In genomic region chr13:86080340-86080995, GRCh38 we compare ENCODE assay signal across 27 cellular contexts.
A peak's percentile ranks its signal among the peaks of the same experiment; 100 is the strongest.
DNase-seq lines count a peak whose midpoint lies in the region; TF ChIP-seq lines count a peak whose summit lies in the region.
"Had no signal": no experiment of that assay in that cellular context is flagged by ENCODE, and none has a peak within 500 bp of the region (broad histone marks: within the 10 kb centered on the region; RNA-seq: fewer than 3 reads in every experiment).

No MANE protein-coding gene starts in this region.

- no peaks in the 10 kb centered on the region for H3K27me3 Mint-ChIP-seq in MCF 10A (ENCODE audit: insufficient read depth, unreplicated experiment)
- no peaks in the 10 kb centered on the region for H3K27me3 Mint-ChIP-seq in activated T-cell treated with anti-CD3 and anti-CD28 coated beads, Interleukin-2, amount 50 U/mL, for 24 hours
- H3K27me3 Mint-ChIP-seq: CD4-positive, alpha-beta T cell had no signal

- H3K4me3 ChIP-seq in mammary epithelial cell (replicated peaks in 1 of 3; ENCODE audit: insufficient read depth in 1 of 3, low read depth in 2 of 3, low read length in 3 of 3), result no peak overlapping the region
- H3K4me3 ChIP-seq in astrocyte of the spinal cord (ENCODE audit: low read depth, low read length), result no peak overlapping the region
- H3K4me3 ChIP-seq in fibroblast of lung (replicated peaks in 1 of 4; ENCODE audit: control extremely low read depth in 1 of 4, insufficient read depth in 1 of 4, low read depth in 3 of 4, low read length in 4 of 4), result no peak overlapping the region
- H3K4me3 ChIP-seq: BLaER1 treated with 17β-estradiol and CSF1 and Interleukin-3, amounts not matched to agents 10 nM and 100 nM; GM23338; PC-9 had no signal

- BruUV-seq in MCF 10A (replicated peaks; lab: Mats Ljungman, UMichigan) (no TSS peak), mammary epithelial cell (replicated peaks; lab: Mats Ljungman, UMichigan) (no TSS peak)

- H3K9me3 ChIP-seq in mammary epithelial cell (replicated peaks; ENCODE audit: insufficient read depth, low read length), result no peaks in the 10 kb centered on the region
- no peaks in the 10 kb centered on the region for H3K9me3 ChIP-seq in fibroblast of lung (ENCODE audit: control insufficient read depth, insufficient read depth, low read depth, low read length)
- H3K9me3 ChIP-seq: BLaER1 treated with 17β-estradiol and CSF1 and Interleukin-3, amounts not matched to agents 10 nM and 100 nM had no signal

- POLR2A ChIA-PET in MCF 10A (lab: Yijun Ruan, JAX), result no interaction called here

- dilution Hi-C loops in mammary epithelial cell (cut with HindIII; ENCODE audit: low sequenced_read_pairs), result no loop called here

- H4K20me1 ChIP-seq in mammary epithelial cell (ENCODE audit: insufficient read depth, low read length) (no peaks in the 10 kb centered on the region), fibroblast of lung (ENCODE audit: control insufficient read depth, extremely low read depth, insufficient read depth, low read length) (no peaks in the 10 kb centered on the region)
- H4K20me1 ChIP-seq: BLaER1 treated with 17β-estradiol and CSF1 and Interleukin-3, amounts not matched to agents 10 nM and 100 nM had no signal

- H2AFZ ChIP-seq in mammary epithelial cell (ENCODE audit: low read depth, low read length) (no peak overlapping the region), fibroblast of lung (ENCODE audit: low read length) (no peak overlapping the region)
- H2AFZ ChIP-seq: GM23338, PC-9 had no signal

- no peak overlapping the region for H3K27ac Mint-ChIP-seq in MCF 10A (ENCODE audit: low read depth, unreplicated experiment)
- no peak overlapping the region for H3K27ac Mint-ChIP-seq in activated T-cell treated with anti-CD3 and anti-CD28 coated beads, Interleukin-2, amount 50 U/mL, for 24 hours
- H3K27ac Mint-ChIP-seq: CD4-positive, alpha-beta T cell; GM23338; H9; HFFc6 had no signal

- in situ Hi-C loops in mammary epithelial cell (cut with MboI; ENCODE audit: low sequenced_read_pairs in 2 of 2), result no loop called here
- in situ Hi-C loops in astrocyte of the spinal cord (cut with HindIII; ENCODE audit: low sequenced_read_pairs), result no loop called here

- H3K27ac ChIP-seq in mammary epithelial cell (ENCODE audit: insufficient read depth, low read depth, low read length) (no peak overlapping the region), fibroblast of lung (ENCODE audit: insufficient read depth, low read length) (no peak overlapping the region)
- H3K27ac ChIP-seq: BLaER1 treated with 17β-estradiol and CSF1 and Interleukin-3, amounts not matched to agents 10 nM and 100 nM; PC-9 had no signal

- peaks cover 6% of the 10 kb centered on the region for H3K4me1 Mint-ChIP-seq in MCF 10A (ENCODE audit: insufficient read depth, unreplicated experiment)
- H3K4me1 Mint-ChIP-seq in activated T-cell treated with anti-CD3 and anti-CD28 coated beads, Interleukin-2, amount 50 U/mL, for 24 hours (ENCODE audit: low read depth), result no peaks in the 10 kb centered on the region
- H3K4me1 Mint-ChIP-seq: GM23338, H9 had no signal

- WGBS in mammary epithelial cell (ENCODE audit: low coverage, missing lambda C conversion rate), result 44% methylated on average over 2 of the region's 2 CpGs

- CTCF ChIA-PET in MCF 10A (lab: Yijun Ruan, JAX), result no interaction called here
- CTCF ChIA-PET in mammary epithelial cell (lab: Charles Lee; ENCODE audit: low non-redundant PET), result no interaction called here

- no peak overlapping the region for H3K4me3 Mint-ChIP-seq in MCF 10A (ENCODE audit: unreplicated experiment)
- no peak overlapping the region for H3K4me3 Mint-ChIP-seq in activated T-cell treated with anti-CD3 and anti-CD28 coated beads, Interleukin-2, amount 50 U/mL, for 24 hours
- H3K4me3 Mint-ChIP-seq: CD4-positive, alpha-beta T cell; GM23338; H9; HFFc6 had no signal

- H3K36me3 ChIP-seq in mammary epithelial cell (ENCODE audit: insufficient read depth, low read length) (no peaks in the 10 kb centered on the region), fibroblast of lung (ENCODE audit: control insufficient read depth, insufficient read depth, low read length) (no peaks in the 10 kb centered on the region)
- H3K36me3 ChIP-seq: BLaER1 treated with 17β-estradiol and CSF1 and Interleukin-3, amounts not matched to agents 10 nM and 100 nM had no signal

- H3K9ac ChIP-seq in mammary epithelial cell (ENCODE audit: insufficient read depth, low read length) (no peak overlapping the region), fibroblast of lung (ENCODE audit: insufficient read depth, low read length) (no peak overlapping the region)
- H3K9ac ChIP-seq: BLaER1 treated with 17β-estradiol and CSF1 and Interleukin-3, amounts not matched to agents 10 nM and 100 nM had no signal

- DNase-seq in MCF 10A (ENCODE audit: unreplicated experiment) (peak; percentile 55), mammary epithelial cell (no peak), astrocyte of the spinal cord (ENCODE audit: low read depth, low spot score) (peak; percentile 57), fibroblast of lung (ENCODE audit: low read depth in 2 of 2) (peak; percentile 8 to 71), D341Med (ENCODE audit: low spot score) (no peak), RPMI8226 (no peak)
- no peak for DNase-seq in stimulated activated CD4-positive, alpha-beta T cell treated with anti-CD3 and anti-CD28 coated beads, Interleukin-4, amount 100 ng/mL, for 24 hours
- no peak for DNase-seq in activated T-cell treated with anti-CD3 and anti-CD28 coated beads, Interleukin-2, amount 50 U/mL, for 24 hours
- DNase-seq: AML-193; CD4-positive, alpha-beta T cell; COR-L47; DMS79 treated with DMSO at 0.1 percent for 48 hours; H9; HFFc6; KBM-7; NCI-H1048; NCI-H1417; NCI-H1694; NCI-H2029 treated with DMSO at 0.1 percent for 48 hours; NCI-H446 treated with DMSO at 0.1 percent for 48 hours; NCI-H526; NCI-H82; NK-92 treated with Interleukin-12 subunit alpha and Interleukin-12 subunit beta, amount 100 ng/mL, for 24 hours; PC-9; Right ventricle myocardium superior had no signal

- H3K36me3 Mint-ChIP-seq in MCF 10A (ENCODE audit: insufficient read depth, unreplicated experiment), result peaks cover 7% of the 10 kb centered on the region
- no peaks in the 10 kb centered on the region for H3K36me3 Mint-ChIP-seq in activated T-cell treated with anti-CD3 and anti-CD28 coated beads, Interleukin-2, amount 50 U/mL, for 24 hours (ENCODE audit: low read depth)

- no peaks in the 10 kb centered on the region for H3K79me2 ChIP-seq in mammary epithelial cell (ENCODE audit: insufficient read depth, low read length)
- H3K79me2 ChIP-seq in fibroblast of lung (ENCODE audit: control insufficient read depth, insufficient read depth, low read length), result no peaks in the 10 kb centered on the region

- H3K27me3 ChIP-seq in mammary epithelial cell (ENCODE audit: insufficient read depth, low read length), result no peaks in the 10 kb centered on the region
- no peaks in the 10 kb centered on the region for H3K27me3 ChIP-seq in fibroblast of lung (ENCODE audit: control insufficient read depth, insufficient read depth, low read length)
- H3K27me3 ChIP-seq: BLaER1 treated with 17β-estradiol and CSF1 and Interleukin-3, amounts not matched to agents 10 nM and 100 nM had no signal

- TF ChIP-seq CTCF in MCF 10A (IDR thresholded peaks at IDR 0.05; ENCODE audit: unreplicated experiment), result no peak
- no peak for TF ChIP-seq CTCF in mammary epithelial cell (conservative IDR thresholded peaks at IDR 0.05 in 1 of 2, IDR thresholded peaks at IDR 0.05 in 1 of 2; ENCODE audit: extremely low read depth in 1 of 2, insufficient read depth in 1 of 2, low read depth in 1 of 2, low read length in 2 of 2)
- TF ChIP-seq CTCF in astrocyte of the spinal cord (IDR thresholded peaks at IDR 0.05; ENCODE audit: low read depth, low read length), result no peak
- no peak for TF ChIP-seq CTCF in fibroblast of lung (conservative IDR thresholded peaks at IDR 0.05 in 1 of 2, IDR thresholded peaks at IDR 0.05 in 1 of 2; ENCODE audit: low read depth in 1 of 2, low read length in 2 of 2)

- no peaks in the 10 kb centered on the region for H3K9me3 Mint-ChIP-seq in MCF 10A (ENCODE audit: unreplicated experiment)
- peaks cover 4% of the 10 kb centered on the region for H3K9me3 Mint-ChIP-seq in activated T-cell treated with anti-CD3 and anti-CD28 coated beads, Interleukin-2, amount 50 U/mL, for 24 hours
- H3K9me3 Mint-ChIP-seq: GM23338, H9 had no signal

- H3K4me1 ChIP-seq in mammary epithelial cell (ENCODE audit: insufficient read depth, low read length) (no peaks in the 10 kb centered on the region), fibroblast of lung (ENCODE audit: control insufficient read depth, extremely low read depth, insufficient read depth, low read length) (no peaks in the 10 kb centered on the region)
- H3K4me1 ChIP-seq: BLaER1 treated with 17β-estradiol and CSF1 and Interleukin-3, amounts not matched to agents 10 nM and 100 nM had no signal

- H3K4me2 ChIP-seq in mammary epithelial cell (ENCODE audit: insufficient read depth, low read depth, low read length), result no peak overlapping the region
- H3K4me2 ChIP-seq in fibroblast of lung (ENCODE audit: extremely low read depth, insufficient read depth, low read length), result no peak overlapping the region
- H3K4me2 ChIP-seq: BLaER1 treated with 17β-estradiol and CSF1 and Interleukin-3, amounts not matched to agents 10 nM and 100 nM; GM23338; PC-9 had no signal

- intact Hi-C loops in MCF 10A (cut with micrococcal nuclease) (loop anchor here (10.0 kb wide), 1 partner anchor 794 kb away; no protein-coding TSS in a partner anchor), mammary epithelial cell (cut with micrococcal nuclease) (no loop called here)

Comparison
In these comparisons a context has a peak if more than half of its experiments do, and no peak if none do; other contexts are left out.
1. DNase-seq: peak in MCF 10A (single experiment), astrocyte of the spinal cord (single experiment) and fibroblast of lung (2 of 2); none in mammary epithelial cell (single experiment), D341Med (single experiment), RPMI8226 (single experiment), stimulated activated CD4-positive, alpha-beta T cell treated with anti-CD3 and anti-CD28 coated beads, Interleukin-4, amount 100 ng/mL, for 24 hours (single experiment) and activated T-cell treated with anti-CD3 and anti-CD28 coated beads, Interleukin-2, amount 50 U/mL, for 24 hours (single experiment).